ENCODE assay signal across 13 cellular contexts in the genomic region with DNA sequence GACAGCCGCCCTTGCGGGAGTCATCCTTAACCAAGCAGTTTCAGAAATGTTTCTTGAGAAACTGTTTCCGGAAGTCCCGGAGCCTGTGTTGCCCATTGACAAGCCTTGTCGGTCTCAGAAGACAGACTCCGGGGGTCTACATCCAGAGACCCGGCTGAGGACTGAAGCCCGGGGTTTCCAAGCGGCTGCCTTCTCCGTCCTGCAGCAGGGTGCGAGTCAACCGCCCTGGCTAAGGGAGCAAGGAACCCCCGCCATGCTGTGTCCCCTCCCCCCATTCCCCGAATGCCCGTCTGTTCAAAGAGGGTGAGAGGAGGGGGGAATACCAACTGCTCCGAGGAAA.
"Had no signal": no experiment of that assay in that cellular context is flagged by ENCODE, and none has a peak within 500 bp of the region (broad histone marks: within the 10 kb centered on the region; RNA-seq: fewer than 3 reads in every experiment).

No MANE protein-coding gene starts in this region.

- H3K27ac ChIP-seq: left ventricle myocardium inferior had no signal

- H3K27ac Mint-ChIP-seq: activated naive CD4-positive, alpha-beta T cell treated with anti-CD3 and anti-CD28 coated beads for 36 hours; activated T-helper 2 cell treated with anti-CD3 and anti-CD28 coated beads, Interferon-gamma antibody, Interleukin-2, Interleukin-4, amounts not matched to agents 10 μg/mL and 5 μg/mL and 100 μg/mL, durations not matched to agents 14 hours and 24 hours and 36 hours; natural killer cell; stimulated activated naive B cell treated with anti-CD40 and anti-IgM and Interleukin-4, amounts not matched to agents 10 μg/mL and 1 μg/mL and 100 μg/mL, for 72 hours; T-cell had no signal

- DNase-seq: activated CD4-positive, alpha-beta T cell treated with anti-CD3 and anti-CD28 coated beads for 1 hour; activated CD4-positive, alpha-beta T cell treated with anti-CD3 and anti-CD28 coated beads, Interleukin-2, amount 50 U/mL, for 4 hours; activated naive CD4-positive, alpha-beta T cell treated with anti-CD3 and anti-CD28 coated beads for 36 hours; activated T-cell treated with anti-CD3 and anti-CD28 coated beads, Interleukin-2, amount 50 U/mL, for 1 hour; hippocampal formation; left ventricle myocardium inferior; mesenchymal stem cell; natural killer cell; stimulated activated CD4-positive, alpha-beta T cell treated with anti-CD3 and anti-CD28 coated beads, Interleukin-2, amount 100 ng/mL, for 48 hours; stimulated activated naive B cell treated with anti-CD40 and anti-IgM and Interleukin-4, amounts not matched to agents 10 μg/mL and 1 μg/mL and 100 μg/mL, for 72 hours; T-cell; T1000 had no signal

- H3K4me3 Mint-ChIP-seq: activated naive CD4-positive, alpha-beta T cell treated with anti-CD3 and anti-CD28 coated beads for 36 hours; natural killer cell; stimulated activated naive B cell treated with anti-CD40 and anti-IgM and Interleukin-4, amounts not matched to agents 10 μg/mL and 1 μg/mL and 100 μg/mL, for 72 hours; T-cell had no signal

- H3K4me1 ChIP-seq: left ventricle myocardium inferior had no signal

- ATAC-seq: natural killer cell; stimulated activated naive B cell treated with anti-CD40 and anti-IgM and Interleukin-4, amounts not matched to agents 10 μg/mL and 1 μg/mL and 100 μg/mL, for 72 hours; T-cell had no signal

- H3K9me3 Mint-ChIP-seq: activated naive CD4-positive, alpha-beta T cell treated with anti-CD3 and anti-CD28 coated beads for 36 hours; activated T-helper 2 cell treated with anti-CD3 and anti-CD28 coated beads, Interferon-gamma antibody, Interleukin-2, Interleukin-4, amounts not matched to agents 10 μg/mL and 5 μg/mL and 100 μg/mL, durations not matched to agents 14 hours and 24 hours and 36 hours; natural killer cell; stimulated activated naive B cell treated with anti-CD40 and anti-IgM and Interleukin-4, amounts not matched to agents 10 μg/mL and 1 μg/mL and 100 μg/mL, for 72 hours; T-cell had no signal

- H3K36me3 ChIP-seq: left ventricle myocardium inferior had no signal

- H3K4me3 ChIP-seq: left ventricle myocardium inferior had no signal

- H3K27me3 Mint-ChIP-seq: stimulated activated naive B cell treated with anti-CD40 and anti-IgM and Interleukin-4, amounts not matched to agents 10 μg/mL and 1 μg/mL and 100 μg/mL, for 72 hours; T-cell had no signal

- H3K9me3 ChIP-seq: left ventricle myocardium inferior had no signal

- H3K36me3 Mint-ChIP-seq: natural killer cell; stimulated activated naive B cell treated with anti-CD40 and anti-IgM and Interleukin-4, amounts not matched to agents 10 μg/mL and 1 μg/mL and 100 μg/mL, for 72 hours; T-cell had no signal
